Comparison of ENCODE assay signal across 2 cellular contexts in genomic region chr12:69036999-69037398, GRCh38.
TF ChIP-seq lines count a peak whose summit lies in the region.

No MANE protein-coding gene starts in this region.

TF ChIP-seq in SK-N-SH, 30 proteins besides CTCF, POLR2A, EP300 and RAD21 (continued from another document):
- TF ChIP-seq, protein P1, sequence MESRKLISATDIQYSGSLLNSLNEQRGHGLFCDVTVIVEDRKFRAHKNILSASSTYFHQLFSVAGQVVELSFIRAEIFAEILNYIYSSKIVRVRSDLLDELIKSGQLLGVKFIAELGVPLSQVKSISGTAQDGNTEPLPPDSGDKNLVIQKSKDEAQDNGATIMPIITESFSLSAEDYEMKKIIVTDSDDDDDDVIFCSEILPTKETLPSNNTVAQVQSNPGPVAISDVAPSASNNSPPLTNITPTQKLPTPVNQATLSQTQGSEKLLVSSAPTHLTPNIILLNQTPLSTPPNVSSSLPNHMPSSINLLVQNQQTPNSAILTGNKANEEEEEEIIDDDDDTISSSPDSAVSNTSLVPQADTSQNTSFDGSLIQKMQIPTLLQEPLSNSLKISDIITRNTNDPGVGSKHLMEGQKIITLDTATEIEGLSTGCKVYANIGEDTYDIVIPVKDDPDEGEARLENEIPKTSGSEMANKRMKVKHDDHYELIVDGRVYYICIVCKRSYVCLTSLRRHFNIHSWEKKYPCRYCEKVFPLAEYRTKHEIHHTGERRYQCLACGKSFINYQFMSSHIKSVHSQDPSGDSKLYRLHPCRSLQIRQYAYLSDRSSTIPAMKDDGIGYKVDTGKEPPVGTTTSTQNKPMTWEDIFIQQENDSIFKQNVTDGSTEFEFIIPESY (IDR thresholded peaks at IDR 0.05; ENCODE audit: borderline replicate concordance, low read depth): no peak
- TF ChIP-seq YY1 (IDR thresholded peaks at IDR 0.05; ENCODE audit: low read depth) (no peak), FOSL2 (IDR thresholded peaks at IDR 0.05; ENCODE audit: borderline replicate concordance, low read depth) (no peak)

TF ChIP-seq in SK-N-SH treated with all-trans-retinoic acid at 6 μM for 48 hours, 23 proteins besides CTCF, POLR2A, EP300 and RAD21 (continued from another document):
- TF ChIP-seq POU6F1 (CRISPR knock-in tag; IDR thresholded peaks at IDR 0.05; ENCODE audit: borderline replicate concordance, low read depth): no peak
